8 cellular contexts compared by ENCODE assay signal in the genomic region with DNA sequence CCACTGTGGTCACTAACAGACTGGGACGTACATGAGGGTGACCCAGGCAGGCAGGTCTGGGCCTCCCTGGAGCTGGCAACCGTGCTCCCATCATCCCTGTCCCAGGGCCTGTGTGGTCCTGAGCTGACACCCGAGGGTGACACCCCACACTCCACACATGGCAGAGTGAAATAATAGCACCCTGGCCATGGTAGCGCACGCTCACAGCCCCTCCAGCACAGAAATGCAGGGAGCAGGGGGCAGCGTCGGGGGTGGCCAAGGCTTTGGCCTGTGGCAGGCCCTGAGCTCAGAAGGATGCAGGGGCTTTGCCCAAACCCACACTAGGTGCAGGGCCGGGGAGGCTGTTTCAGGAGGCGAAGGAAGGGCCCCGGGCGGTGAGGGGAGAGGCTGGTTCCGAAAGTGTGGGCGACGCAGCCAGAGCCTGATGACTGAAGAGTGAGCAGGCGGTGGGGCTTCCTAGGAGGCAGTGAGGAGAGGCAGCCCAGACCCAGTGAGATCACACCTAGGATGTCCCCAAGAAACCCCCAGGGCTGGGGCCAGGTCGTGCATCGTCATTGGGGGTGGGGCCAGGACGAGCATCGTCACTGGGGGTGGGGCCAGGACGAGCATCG. TPM values are rescaled to one million over a fixed set of nuclear protein-coding genes. Genes with fewer than 3 reads are reported as not detected.
DNase-seq lines count a peak whose midpoint lies in the region; ATAC-seq and TF ChIP-seq lines count a peak whose summit lies in the region.

No MANE protein-coding gene starts in this region.

- H3K9me1 ChIP-seq in IMR-90 (ENCODE audit: insufficient read depth, low read length), result peaks cover 3% of the 10 kb centered on the region

- no peaks in the 10 kb centered on the region for H3K9me3 ChIP-seq in IMR-90 (ENCODE audit: control insufficient read depth, insufficient read depth, low read length)

- no peak overlapping the region for H3K14ac ChIP-seq in IMR-90 (replicated peaks; ENCODE audit: low read depth, low read length)

- TF ChIP-seq RAD21 in IMR-90 (IDR thresholded peaks at IDR 0.05; ENCODE audit: low read length), result no peak

- peak; percentile 44 for ATAC-seq in GM19351 (IDR thresholded peaks at IDR 0.05; ENCODE audit: unreplicated experiment)
- ATAC-seq in IMR-90 (ENCODE audit: low read depth), result peak; percentile 28
- peak; percentile 89 for ATAC-seq in activated CD4-positive, alpha-beta T cell treated with anti-CD3 and anti-CD28 coated beads for 36 hours
- peak; percentile 86 for ATAC-seq in memory B cell (ENCODE audit: low read depth)
- no peak for ATAC-seq in GM19467 (IDR thresholded peaks at IDR 0.05; ENCODE audit: unreplicated experiment)

- H4K91ac ChIP-seq in IMR-90 (ENCODE audit: insufficient read depth, low read depth, low read length), result peak overlapping the region; percentile 31; the same call in 1 of the 2 replicates

- H2BK120ac ChIP-seq in IMR-90 (ENCODE audit: low read depth, low read length), result 0 out of 2 replicates have a peak overlapping the region, but pooled peaks have one; percentile 19

- peaks cover 3% of the 10 kb centered on the region for H3K27me3 Mint-ChIP-seq in activated CD4-positive, alpha-beta T cell treated with anti-CD3 and anti-CD28 coated beads for 36 hours
- peaks cover 3% of the 10 kb centered on the region for H3K27me3 Mint-ChIP-seq in memory B cell

- dilution Hi-C loops in IMR-90 (cut with HindIII; ENCODE audit: low sequenced_read_pairs, unreplicated experiment), result no loop called here

- no peaks in the 10 kb centered on the region for H3K36me3 ChIP-seq in IMR-90 (ENCODE audit: control insufficient read depth, insufficient read depth, low read length)

- peak overlapping the region; percentile 55 for H2BK5ac ChIP-seq in IMR-90 (ENCODE audit: low read depth, low read length, poor library complexity, severe bottlenecking)

- H3K56ac ChIP-seq in IMR-90 (ENCODE audit: extremely low read depth, insufficient read depth, low read length), result no peak overlapping the region

- H2AFZ ChIP-seq in IMR-90 (replicated peaks; ENCODE audit: low read length, poor library complexity), result peak overlapping the region; percentile 98

- H3K9ac ChIP-seq in IMR-90 (ENCODE audit: low read depth, low read length), result peak overlapping the region; percentile 5; the same call in 1 of the 2 replicates

- H3K27ac Mint-ChIP-seq in activated CD4-positive, alpha-beta T cell treated with anti-CD3 and anti-CD28 coated beads for 36 hours, result peak overlapping the region; percentile 83
- peak overlapping the region; percentile 86 for H3K27ac Mint-ChIP-seq in memory B cell

- in situ Hi-C loops in IMR-90 (cut with MboI; ENCODE audit: low sequenced_read_pairs), result no loop called here

- H3K18ac ChIP-seq in IMR-90 (ENCODE audit: low read depth, low read length), result peak overlapping the region; percentile 57; the same call in 1 of the 2 replicates

- CTCF ChIA-PET in IMR-90 (lab: Yijun Ruan, JAX), result no interaction called here
- CTCF ChIA-PET in activated CD4-positive, alpha-beta T cell treated with anti-CD3 and anti-CD28 coated beads for 36 hours (lab: Charles Lee), result interaction anchor here (0.6 to 0.9 kb wide), 2 partner anchors 29 to 103 kb away, joined by 4 to 5 read pairs; no protein-coding TSS in a partner anchor

- H2AK9ac ChIP-seq in IMR-90 (replicated peaks; ENCODE audit: low read depth, low read length, poor library complexity), result peak overlapping the region; percentile 85

- BruUV-seq in IMR-90 (replicated peaks; lab: Mats Ljungman, UMichigan), result no TSS peak

- peak overlapping the region; percentile 66 for H4K5ac ChIP-seq in IMR-90 (ENCODE audit: low read depth, low read length)

- POLR2A ChIA-PET in IMR-90 (lab: Charles Lee; ENCODE audit: unreplicated experiment), result no interaction called here
- POLR2A ChIA-PET in activated CD4-positive, alpha-beta T cell treated with anti-CD3 and anti-CD28 coated beads for 36 hours (lab: Charles Lee), result no interaction called here

- DNase-seq in AG20443 (ENCODE audit: low spot score) (peak; percentile 63), IMR-90 (peak; percentile 59), choroid plexus epithelial cell (ENCODE audit: low read depth) (peak; percentile 53), memory B cell (ENCODE audit: low spot score in 2 of 2) (peak; percentile 53 to 65)
- DNase-seq in activated CD4-positive, alpha-beta T cell treated with anti-CD3 and anti-CD28 coated beads for 36 hours, result peak; percentile 92
- DNase-seq in stimulated activated CD8-positive, alpha-beta memory T cell treated with anti-CD3 and anti-CD28 coated beads, Interleukin-15, amount 100 ng/mL, for 48 hours (ENCODE audit: low read depth in 2 of 2), result peak; percentile 69 to 81

- 20% methylated on average over 1 of the region's 21 CpGs; no CpG with 5 or more reads in 1 of the 2 experiments for WGBS in IMR-90 (ENCODE audit: extremely low coverage in 2 of 2, insufficient read length in 1 of 2), 2 experiments

- H3K4me2 ChIP-seq in IMR-90 (ENCODE audit: low read depth, low read length), result peak overlapping the region; percentile 47

- H3K4me3 ChIP-seq in IMR-90 (ENCODE audit: insufficient read depth, low read depth, low read length), result peak overlapping the region; percentile 47
- peak overlapping the region; percentile 56 for H3K4me3 ChIP-seq in choroid plexus epithelial cell (ENCODE audit: low read depth, low read length)

- peaks cover 4% of the 10 kb centered on the region for H3K27me3 ChIP-seq in IMR-90 (ENCODE audit: control insufficient read depth, insufficient read depth, low read length)

- no peak overlapping the region for H3K23ac ChIP-seq in IMR-90 (ENCODE audit: low read depth, low read length)

- no peak overlapping the region; the same call in 2 of the 3 replicates for H2BK15ac ChIP-seq in IMR-90 (ENCODE audit: low read depth, low read length)

- H4K20me1 ChIP-seq in IMR-90 (ENCODE audit: insufficient read depth, low read length), result no peaks in the 10 kb centered on the region

- intact Hi-C loops in IMR-90 (cut with micrococcal nuclease), result loop anchor here (2.0 kb wide), 1 partner anchor 63 kb away; the partner anchor contains the start of gene TRIM41
- intact Hi-C loops in activated CD4-positive, alpha-beta T cell treated with anti-CD3 and anti-CD28 coated beads for 36 hours (cut with DNase I, micrococcal nuclease), result loop anchor here (2.0 to 10.0 kb wide), 5 partner anchors 29 to 865 kb away; partner anchors contain the start of genes MAPK9 (in 1 of the 2), MGAT1 (in 1 of the 2) and ZFP62 (in 1 of the 2)

- H3K4me1 Mint-ChIP-seq in activated CD4-positive, alpha-beta T cell treated with anti-CD3 and anti-CD28 coated beads for 36 hours, result peaks cover 45% of the 10 kb centered on the region
- H3K4me1 Mint-ChIP-seq in memory B cell, result peaks cover 17% of the 10 kb centered on the region

- H4K8ac ChIP-seq in IMR-90 (ENCODE audit: low read depth in 2 of 2, low read length in 2 of 2), result peak overlapping the region; percentile 40 to 80; a peak in 3 of 4 replicates

- no peaks in the 10 kb centered on the region for H3K9me3 Mint-ChIP-seq in activated CD4-positive, alpha-beta T cell treated with anti-CD3 and anti-CD28 coated beads for 36 hours (ENCODE audit: low read depth)
- H3K9me3 Mint-ChIP-seq in memory B cell, result peaks cover 3% of the 10 kb centered on the region

- H3K4ac ChIP-seq in IMR-90 (ENCODE audit: low read depth, low read length), result peak overlapping the region; percentile 60

- H3K79me1 ChIP-seq in IMR-90 (ENCODE audit: low read depth in 1 of 2, low read length in 2 of 2), result no peaks in the 10 kb centered on the region

- peak overlapping the region; percentile 55 for H3K4me3 Mint-ChIP-seq in activated CD4-positive, alpha-beta T cell treated with anti-CD3 and anti-CD28 coated beads for 36 hours
- peak overlapping the region; percentile 83 for H3K4me3 Mint-ChIP-seq in memory B cell

- peaks cover 4% of the 10 kb centered on the region for H3K4me1 ChIP-seq in IMR-90 (ENCODE audit: control insufficient read depth, insufficient read depth, low read length)

- H2BK20ac ChIP-seq in IMR-90 (ENCODE audit: low read depth, low read length), result 0 out of 2 replicates have a peak overlapping the region, but pooled peaks have one; percentile 35

- TF ChIP-seq CTCF in IMR-90 (conservative IDR thresholded peaks at IDR 0.05; ENCODE audit: low read depth, low read length), result no peak
- no peak for TF ChIP-seq CTCF in choroid plexus epithelial cell (conservative IDR thresholded peaks at IDR 0.05; ENCODE audit: low read depth, low read length)

- TF ChIP-seq POLR2A in IMR-90 (IDR thresholded peaks at IDR 0.05; ENCODE audit: low read depth, low read length), result no peak

- H2AK5ac ChIP-seq in IMR-90 (ENCODE audit: low read depth, low read length), result no peak overlapping the region

- H3K27ac ChIP-seq in IMR-90 (ENCODE audit: insufficient read depth, low read length), result peak overlapping the region; percentile 20

- H3K36me3 Mint-ChIP-seq in activated CD4-positive, alpha-beta T cell treated with anti-CD3 and anti-CD28 coated beads for 36 hours (ENCODE audit: low read depth), result no peaks in the 10 kb centered on the region
- H3K36me3 Mint-ChIP-seq in memory B cell, result no peaks in the 10 kb centered on the region

TF ChIP-seq in IMR-90, 13 proteins besides CTCF, POLR2A, EP300 and RAD21 (continues in another document):
- TF ChIP-seq, protein P1, sequence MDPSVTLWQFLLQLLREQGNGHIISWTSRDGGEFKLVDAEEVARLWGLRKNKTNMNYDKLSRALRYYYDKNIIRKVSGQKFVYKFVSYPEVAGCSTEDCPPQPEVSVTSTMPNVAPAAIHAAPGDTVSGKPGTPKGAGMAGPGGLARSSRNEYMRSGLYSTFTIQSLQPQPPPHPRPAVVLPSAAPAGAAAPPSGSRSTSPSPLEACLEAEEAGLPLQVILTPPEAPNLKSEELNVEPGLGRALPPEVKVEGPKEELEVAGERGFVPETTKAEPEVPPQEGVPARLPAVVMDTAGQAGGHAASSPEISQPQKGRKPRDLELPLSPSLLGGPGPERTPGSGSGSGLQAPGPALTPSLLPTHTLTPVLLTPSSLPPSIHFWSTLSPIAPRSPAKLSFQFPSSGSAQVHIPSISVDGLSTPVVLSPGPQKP (IDR thresholded peaks at IDR 0.05; ENCODE audit: borderline replicate concordance, low read depth, low read length), result no peak

RNA-seq across cellular contexts. Expression of gene OR2V2, which starts 12.9 kb away (rescaled TPM):
- not detected in 2 replicates for total RNA-seq in IMR-90 (2012; rRNA removed)
- not detected in 2 replicates for polyA plus RNA-seq in IMR-90 (2012; rRNA removed)
- not detected in 2 replicates for polyA plus RNA-seq in IMR-90 (2012; cell fraction: cytosol; rRNA removed)
- polyA plus RNA-seq in IMR-90 (2012; cell fraction: nucleus; rRNA removed; ENCODE audit: low replicate concordance), result not detected in 2 replicates
- total RNA-seq in activated CD4-positive, alpha-beta T cell treated with anti-CD3 and anti-CD28 coated beads for 36 hours, result not detected

RNA-seq across cellular contexts. Expression of gene OR2V1, which starts 29.3 kb away (rescaled TPM):
- total RNA-seq in IMR-90 (2012; rRNA removed), result not detected in 2 replicates
- polyA plus RNA-seq in IMR-90 (2012; rRNA removed), result not detected in 2 replicates
- polyA plus RNA-seq in IMR-90 (2012; cell fraction: cytosol; rRNA removed), result not detected in 2 replicates
- polyA plus RNA-seq in IMR-90 (2012; cell fraction: nucleus; rRNA removed; ENCODE audit: low replicate concordance), result not detected in 2 replicates
- not detected for total RNA-seq in activated CD4-positive, alpha-beta T cell treated with anti-CD3 and anti-CD28 coated beads for 36 hours

RNA-seq across cellular contexts. Expression of gene TRIM7, which starts 44.7 kb away (rescaled TPM):
- 0.54 and 0.83 TPM in 2 replicates for total RNA-seq in IMR-90 (2012; rRNA removed)
- 1.0 and 1.3 TPM in 2 replicates for polyA plus RNA-seq in IMR-90 (2012; rRNA removed)
- 1.6 and 1.8 TPM in 2 replicates for polyA plus RNA-seq in IMR-90 (2012; cell fraction: cytosol; rRNA removed)
- polyA plus RNA-seq in IMR-90 (2012; cell fraction: nucleus; rRNA removed; ENCODE audit: low replicate concordance), result 0.76 and 1.6 TPM in 2 replicates
- total RNA-seq in activated CD4-positive, alpha-beta T cell treated with anti-CD3 and anti-CD28 coated beads for 36 hours, result 1 to 10 TPM; 1.4 to 1.6 TPM
